ENCODE assay signal across 8 cellular contexts in genomic region chr17:57911834-57912673, GRCh38. TPM values are rescaled to one million over a fixed set of nuclear protein-coding genes. Genes with fewer than 3 reads are reported as not detected.
A peak's percentile ranks its signal among the peaks of the same experiment; 100 is the strongest.
DNase-seq lines count a peak whose midpoint lies in the region; FAIRE-seq and TF ChIP-seq lines count a peak whose summit lies in the region.

No MANE protein-coding gene starts in this region.

- no peaks in the 10 kb centered on the region for H3K79me2 ChIP-seq in OCI-LY7 (ENCODE audit: insufficient read depth, low read depth, low read length)

- intact Hi-C loops in prostate gland (cut with DNase I), result loop anchor here (5.0 kb wide), 1 partner anchor 40 kb away; no protein-coding TSS in a partner anchor
- intact Hi-C loops in OCI-LY7 (cut with micrococcal nuclease; ENCODE audit: unreplicated experiment), result no loop called here

- TF ChIP-seq POLR2A in H54 (IDR thresholded peaks at IDR 0.05; ENCODE audit: low read depth, low read length) (no peak), prostate gland (IDR thresholded peaks at IDR 0.05) (no peak)

- CTCF ChIA-PET in OCI-LY7 (lab: Charles Lee; ENCODE audit: unreplicated experiment), result no interaction called here

- no peaks in the 10 kb centered on the region for H3K27me3 ChIP-seq in prostate gland (replicated peaks; ENCODE audit: insufficient read depth)

- 16% methylated on average over 13 of the region's 13 CpGs for WGBS in prostate gland

- H3K9me2 ChIP-seq in OCI-LY7 (ENCODE audit: insufficient read depth, low read length), result no peaks in the 10 kb centered on the region

- H2AFZ ChIP-seq in OCI-LY7 (ENCODE audit: low read length), result no peak overlapping the region

- POLR2A ChIA-PET in OCI-LY7 (lab: Charles Lee), result interaction anchor here (0.7 kb wide), 1 partner anchor 19 kb away, joined by 3 read pairs; no protein-coding TSS in a partner anchor

- BruUV-seq in OCI-LY7 (replicated peaks; lab: Mats Ljungman, UMichigan), result no TSS peak

- no peak for FAIRE-seq in H54 (lab: Jason Lieb, UNC)

- DNase-seq in H54 (ENCODE audit: insufficient read length, low spot score), result peak; percentile 61
- peak; percentile 83 for DNase-seq in NCI-H82 treated with DMSO at 0.1 percent for 48 hours (lab: John Stamatoyannopoulos, UW; ENCODE audit: unreplicated experiment)
- peak; percentile 68 for DNase-seq in fibroblast of the conjunctiva (ENCODE audit: low read depth)
- DNase-seq in prostate gland (ENCODE audit: low spot score), result peak; percentile 96
- no peak for DNase-seq in islet precursor cell
- DNase-seq in OCI-LY7 (ENCODE audit: low spot score), result no peak
- DNase-seq in T-helper 2 cell, result no peak
- no peak for DNase-seq in GM13977 (ENCODE audit: low spot score)

- H3K4me1 ChIP-seq in prostate gland (replicated peaks) (peaks cover 27% of the 10 kb centered on the region), OCI-LY7 (ENCODE audit: insufficient read depth, low read length, poor library complexity, severe bottlenecking) (peaks cover 7% of the 10 kb centered on the region)

- H3K9me3 ChIP-seq in prostate gland (no peaks in the 10 kb centered on the region), OCI-LY7 (ENCODE audit: low read length) (no peaks in the 10 kb centered on the region)

- in situ Hi-C loops in GM13977 (cut with MboI; ENCODE audit: low pct_unique_long_range_greater_than_20kb, low sequenced_read_pairs, unreplicated experiment), result no loop called here

- H3K36me3 ChIP-seq in prostate gland (no peaks in the 10 kb centered on the region), OCI-LY7 (ENCODE audit: insufficient read depth, low read length) (no peaks in the 10 kb centered on the region)

- no peak for TF ChIP-seq CTCF in prostate gland (IDR thresholded peaks at IDR 0.05)
- no peak for TF ChIP-seq CTCF in OCI-LY7 (conservative IDR thresholded peaks at IDR 0.05; ENCODE audit: low read length)
- no peak for TF ChIP-seq CTCF in GM13977 (IDR thresholded peaks at IDR 0.05; ENCODE audit: extremely low read depth, insufficient read depth, missing control alignments)

- H3K27ac ChIP-seq in prostate gland (peak overlapping the region; percentile 72 to 77), OCI-LY7 (ENCODE audit: low read depth, low read length, poor library complexity, severe bottlenecking) (no peak overlapping the region)

- no peak overlapping the region for H3K4me2 ChIP-seq in OCI-LY7 (ENCODE audit: low read length)

- H4K20me1 ChIP-seq in OCI-LY7 (ENCODE audit: insufficient read depth, low read length), result no peaks in the 10 kb centered on the region

- H3K4me3 ChIP-seq in prostate gland (no peak overlapping the region), OCI-LY7 (ENCODE audit: low read depth, low read length, poor library complexity, severe bottlenecking) (no peak overlapping the region)

RNA-seq across cellular contexts. Expression of gene CUEDC1, which starts 43.2 kb away (rescaled TPM):
- 10 to 100 TPM; 33.0 to 44.9 TPM for total RNA-seq in prostate gland
- not detected in 2 replicates for total RNA-seq in OCI-LY7 (2014; rRNA removed; shearing (Covaris generic))
- 0.13 and 0.74 TPM in 2 replicates for total RNA-seq in OCI-LY7 (2022)

Comparison
In these comparisons a context has a peak if more than half of its experiments do, and no peak if none do; other contexts are left out.
1. DNase-seq: peak in H54 (single experiment), NCI-H82 treated with DMSO at 0.1 percent for 48 hours (single experiment), fibroblast of the conjunctiva (single experiment) and prostate gland (single experiment); none in islet precursor cell (single experiment), OCI-LY7 (single experiment), T-helper 2 cell (0 of 5) and GM13977 (single experiment).
2. RNA of gene CUEDC1, which starts 43.2 kb away (total RNA-seq): 33.0 to 44.9 TPM in prostate gland; 0.13 to 0.74 TPM in OCI-LY7; every median in the first group is over 10 times any median in the second.